In the genomic region with DNA sequence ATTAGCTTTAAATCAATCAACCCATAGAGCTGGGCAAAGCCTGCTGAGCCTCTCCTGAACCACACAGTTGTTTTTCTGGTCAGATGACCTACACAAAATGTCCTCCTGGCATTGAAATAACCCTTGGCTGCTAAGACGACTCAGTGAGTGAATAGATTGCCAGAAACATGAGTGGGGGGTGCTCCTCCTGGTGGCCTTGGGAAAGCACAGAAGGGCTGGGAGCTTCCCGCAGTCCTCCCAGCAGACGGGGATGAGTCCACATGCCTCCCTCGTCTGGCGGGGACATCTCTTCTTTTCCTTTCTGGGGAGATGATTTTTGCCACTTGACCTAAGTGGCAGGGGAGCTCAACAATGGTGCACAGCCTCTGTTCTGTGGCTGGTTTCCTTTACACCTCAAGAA, we compare ENCODE assay signal across 1 cellular context.
TF ChIP-seq lines count a peak whose summit lies in the region.

No MANE protein-coding gene starts in this region.

TF ChIP-seq in HEK293, 187 proteins besides CTCF, POLR2A, EP300 and RAD21 (continued from another document):
- TF ChIP-seq BCL6B (tag by site-specific recombination; IDR thresholded peaks at IDR 0.05), result no peak
